Comparison of ENCODE assay signal across 18 cellular contexts in genomic region chr19:41112728-41113290, GRCh38. TPM values are rescaled to one million over a fixed set of nuclear protein-coding genes. Genes with fewer than 3 reads are reported as not detected.
DNase-seq lines count a peak whose midpoint lies in the region; ATAC-seq and TF ChIP-seq lines count a peak whose summit lies in the region.
"Had no signal": no experiment of that assay in that cellular context is flagged by ENCODE, and none has a peak within 500 bp of the region (broad histone marks: within the 10 kb centered on the region; RNA-seq: fewer than 3 reads in every experiment).

No MANE protein-coding gene starts in this region.

- intact Hi-C loops in Calu3 (cut with micrococcal nuclease; ENCODE audit: unreplicated experiment) (no loop called here), sciatic nerve (cut with DNase I) (no loop called here)

- H3K36me3 Mint-ChIP-seq in Calu3 (ENCODE audit: insufficient read depth, unreplicated experiment): peaks cover 2% of the 10 kb centered on the region
- H3K36me3 Mint-ChIP-seq: CD4-positive, alpha-beta memory T cell had no signal

- no peak overlapping the region for H3K4me3 ChIP-seq in BLaER1 treated with 17β-estradiol and CSF1 and Interleukin-3, amounts not matched to agents 10 nM and 100 nM

- H3K4me3 Mint-ChIP-seq in Calu3 (ENCODE audit: low read depth, unreplicated experiment): no peak overlapping the region
- H3K4me3 Mint-ChIP-seq: CD4-positive, alpha-beta memory T cell; HFFc6 had no signal

- H4K20me1 ChIP-seq in BLaER1 treated with 17β-estradiol and CSF1 and Interleukin-3, amounts not matched to agents 10 nM and 100 nM: no peaks in the 10 kb centered on the region

- no peaks in the 10 kb centered on the region for H3K9me3 ChIP-seq in BLaER1 treated with 17β-estradiol and CSF1 and Interleukin-3, amounts not matched to agents 10 nM and 100 nM (replicated peaks in 1 of 11)
- H3K9me3 ChIP-seq: BE2C had no signal

- H3K4me1 Mint-ChIP-seq in Calu3 (ENCODE audit: low read depth, unreplicated experiment): peaks cover 9% of the 10 kb centered on the region

- CTCF ChIA-PET in Calu3 (lab: Charles Lee): interaction anchor here (0.6 to 0.7 kb wide), 3 partner anchors 14 to 208 kb away, joined by 3 to 5 read pairs (median 3); no protein-coding TSS in a partner anchor

- peaks cover 0 to 55% (median 23%) of the 10 kb centered on the region in 10 experiments; a peak in 17 of 20 replicates for H3K4me1 ChIP-seq in BLaER1 treated with 17β-estradiol and CSF1 and Interleukin-3, amounts not matched to agents 10 nM and 100 nM
- H3K4me1 ChIP-seq: BE2C had no signal

- H3K9ac ChIP-seq in BLaER1 treated with 17β-estradiol and CSF1 and Interleukin-3, amounts not matched to agents 10 nM and 100 nM: no peak overlapping the region

- H3K27ac ChIP-seq in BLaER1 treated with 17β-estradiol and CSF1 and Interleukin-3, amounts not matched to agents 10 nM and 100 nM: peak overlapping the region in 4 of 11 experiments; percentile 46 to 69 (median 66); a peak in 7 of 22 replicates
- H3K27ac ChIP-seq: C4-2B, HL-60 had no signal

- H3K9me3 Mint-ChIP-seq in Calu3 (ENCODE audit: low read depth, unreplicated experiment): no peaks in the 10 kb centered on the region
- H3K9me3 Mint-ChIP-seq: HFFc6 had no signal

- H3K36me3 ChIP-seq in BLaER1 treated with 17β-estradiol and CSF1 and Interleukin-3, amounts not matched to agents 10 nM and 100 nM: no peaks in the 10 kb centered on the region
- H3K36me3 ChIP-seq: BE2C had no signal

- ATAC-seq in esophagus mucosa (peak; percentile 89), sciatic nerve (no peak), GM21367 (IDR thresholded peaks at IDR 0.05; ENCODE audit: unreplicated experiment) (no peak)
- ATAC-seq: HCT116 had no signal

- peak overlapping the region in 6 of 11 experiments; percentile 12 to 76 (median 60); a peak in 6 of 22 replicates for H3K4me2 ChIP-seq in BLaER1 treated with 17β-estradiol and CSF1 and Interleukin-3, amounts not matched to agents 10 nM and 100 nM

- peak; percentile 26 for DNase-seq in Calu3
- peak; percentile 51 for DNase-seq in sciatic nerve (ENCODE audit: low spot score)
- no peak for DNase-seq in activated CD4-positive, alpha-beta T cell treated with anti-CD3 and anti-CD28 coated beads for 48 hours
- DNase-seq: ACHN; BE2C; CD4-positive, alpha-beta memory T cell; DMS79 treated with DMSO at 0.1 percent for 48 hours; GF-D8; GOT3; H7; HFFc6; IMR-90 had no signal

- TF ChIP-seq CTCF in Calu3 (IDR thresholded peaks at IDR 0.05; ENCODE audit: unreplicated experiment): no peak

- peaks cover 49% of the 10 kb centered on the region for H3K27me3 Mint-ChIP-seq in Calu3 (ENCODE audit: unreplicated experiment)
- H3K27me3 Mint-ChIP-seq: CD4-positive, alpha-beta memory T cell had no signal

- no peak overlapping the region for H3K27ac Mint-ChIP-seq in Calu3 (ENCODE audit: unreplicated experiment)
- H3K27ac Mint-ChIP-seq: HFFc6 had no signal

- BruUV-seq in Calu3 (replicated peaks; lab: Mats Ljungman, UMichigan): no TSS peak

- no peaks in the 10 kb centered on the region for H3K27me3 ChIP-seq in BLaER1 treated with 17β-estradiol and CSF1 and Interleukin-3, amounts not matched to agents 10 nM and 100 nM
- H3K27me3 ChIP-seq: BE2C had no signal

RNA-seq across cellular contexts. Expression of gene CYP2F1, which starts 1.4 kb away (rescaled TPM):
- total RNA-seq in Calu3 (2022) (not detected in 2 replicates), esophagus mucosa (0.36 TPM), sciatic nerve (not detected)
- total RNA-seq: CD4-positive, alpha-beta memory T cell; HFFc6; IMR-90 had no signal

RNA-seq across cellular contexts. Expression of gene CYP2A13, which starts 24.6 kb away (rescaled TPM):
- not detected in 2 replicates for total RNA-seq in Calu3 (2022)
- total RNA-seq in esophagus mucosa: not detected
- total RNA-seq in sciatic nerve: not detected
- total RNA-seq: CD4-positive, alpha-beta memory T cell; HFFc6; IMR-90 had no signal
